ENCODE assay signal across 1 cellular context in the genomic region with DNA sequence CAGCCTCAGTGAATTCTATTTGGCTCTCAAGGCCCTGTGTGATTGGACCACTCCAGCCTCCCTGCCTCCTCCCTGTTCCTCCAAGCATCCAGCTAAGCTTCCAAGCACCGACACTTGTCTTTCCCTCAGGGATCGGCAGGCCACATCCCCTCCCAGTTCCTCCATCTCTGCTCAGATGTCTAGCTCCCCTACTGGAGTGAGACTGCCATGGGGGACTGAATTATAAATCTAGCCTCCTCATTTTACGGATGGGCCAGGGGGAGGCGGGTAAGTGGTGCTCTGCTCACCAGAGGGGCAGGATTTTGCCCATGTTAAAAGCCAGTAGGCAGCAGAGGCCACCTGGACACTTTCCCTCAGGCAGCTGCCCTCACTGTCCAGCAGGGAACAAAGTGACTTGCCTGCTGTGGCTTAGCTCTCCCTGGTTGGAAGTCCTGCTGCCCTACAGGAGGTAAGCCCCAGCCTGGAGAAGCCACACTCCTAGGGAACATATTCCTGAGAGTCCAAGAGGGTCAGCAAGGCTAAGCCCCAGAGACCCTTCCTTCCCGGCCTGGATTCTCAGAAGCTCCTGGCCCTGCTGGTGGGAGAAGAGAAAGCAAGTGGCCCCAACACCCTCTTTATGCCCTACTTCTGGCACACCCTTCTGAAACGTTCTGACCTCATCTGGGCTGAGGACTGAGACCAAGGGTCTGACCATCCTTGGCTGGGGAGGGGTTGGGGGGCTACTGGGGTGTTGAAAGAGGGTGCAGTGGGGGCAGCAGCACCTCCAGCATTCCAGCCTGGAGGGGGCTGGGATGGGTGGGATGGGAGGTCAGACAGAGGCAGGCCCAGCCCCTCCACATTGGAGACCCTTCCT.
TF ChIP-seq lines count a peak whose summit lies in the region.

No MANE protein-coding gene starts in this region.

TF ChIP-seq in WTC11, 78 proteins besides CTCF, POLR2A, EP300 and RAD21 (continued from another document):
- TF ChIP-seq, protein P1, sequence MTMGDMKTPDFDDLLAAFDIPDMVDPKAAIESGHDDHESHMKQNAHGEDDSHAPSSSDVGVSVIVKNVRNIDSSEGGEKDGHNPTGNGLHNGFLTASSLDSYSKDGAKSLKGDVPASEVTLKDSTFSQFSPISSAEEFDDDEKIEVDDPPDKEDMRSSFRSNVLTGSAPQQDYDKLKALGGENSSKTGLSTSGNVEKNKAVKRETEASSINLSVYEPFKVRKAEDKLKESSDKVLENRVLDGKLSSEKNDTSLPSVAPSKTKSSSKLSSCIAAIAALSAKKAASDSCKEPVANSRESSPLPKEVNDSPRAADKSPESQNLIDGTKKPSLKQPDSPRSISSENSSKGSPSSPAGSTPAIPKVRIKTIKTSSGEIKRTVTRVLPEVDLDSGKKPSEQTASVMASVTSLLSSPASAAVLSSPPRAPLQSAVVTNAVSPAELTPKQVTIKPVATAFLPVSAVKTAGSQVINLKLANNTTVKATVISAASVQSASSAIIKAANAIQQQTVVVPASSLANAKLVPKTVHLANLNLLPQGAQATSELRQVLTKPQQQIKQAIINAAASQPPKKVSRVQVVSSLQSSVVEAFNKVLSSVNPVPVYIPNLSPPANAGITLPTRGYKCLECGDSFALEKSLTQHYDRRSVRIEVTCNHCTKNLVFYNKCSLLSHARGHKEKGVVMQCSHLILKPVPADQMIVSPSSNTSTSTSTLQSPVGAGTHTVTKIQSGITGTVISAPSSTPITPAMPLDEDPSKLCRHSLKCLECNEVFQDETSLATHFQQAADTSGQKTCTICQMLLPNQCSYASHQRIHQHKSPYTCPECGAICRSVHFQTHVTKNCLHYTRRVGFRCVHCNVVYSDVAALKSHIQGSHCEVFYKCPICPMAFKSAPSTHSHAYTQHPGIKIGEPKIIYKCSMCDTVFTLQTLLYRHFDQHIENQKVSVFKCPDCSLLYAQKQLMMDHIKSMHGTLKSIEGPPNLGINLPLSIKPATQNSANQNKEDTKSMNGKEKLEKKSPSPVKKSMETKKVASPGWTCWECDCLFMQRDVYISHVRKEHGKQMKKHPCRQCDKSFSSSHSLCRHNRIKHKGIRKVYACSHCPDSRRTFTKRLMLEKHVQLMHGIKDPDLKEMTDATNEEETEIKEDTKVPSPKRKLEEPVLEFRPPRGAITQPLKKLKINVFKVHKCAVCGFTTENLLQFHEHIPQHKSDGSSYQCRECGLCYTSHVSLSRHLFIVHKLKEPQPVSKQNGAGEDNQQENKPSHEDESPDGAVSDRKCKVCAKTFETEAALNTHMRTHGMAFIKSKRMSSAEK (CRISPR knock-in tag; IDR thresholded peaks at IDR 0.05; ENCODE audit: borderline replicate concordance) = no peak
- TF ChIP-seq FOXJ3 (CRISPR knock-in tag; IDR thresholded peaks at IDR 0.05; ENCODE audit: borderline replicate concordance) (no peak), MYBL2 (CRISPR knock-in tag; IDR thresholded peaks at IDR 0.05) (no peak), SOX15 (CRISPR knock-in tag; IDR thresholded peaks at IDR 0.05) (no peak), JUN (CRISPR knock-in tag; IDR thresholded peaks at IDR 0.05) (no peak), ZBTB21 (CRISPR knock-in tag; IDR thresholded peaks at IDR 0.05; ENCODE audit: borderline replicate concordance) (no peak), TCF7 (CRISPR knock-in tag; IDR thresholded peaks at IDR 0.05; ENCODE audit: low read depth) (no peak), PRRX2 (CRISPR knock-in tag; IDR thresholded peaks at IDR 0.05) (no peak), HMGA2 (CRISPR knock-in tag; IDR thresholded peaks at IDR 0.05) (no peak)
- TF ChIP-seq, protein P2, sequence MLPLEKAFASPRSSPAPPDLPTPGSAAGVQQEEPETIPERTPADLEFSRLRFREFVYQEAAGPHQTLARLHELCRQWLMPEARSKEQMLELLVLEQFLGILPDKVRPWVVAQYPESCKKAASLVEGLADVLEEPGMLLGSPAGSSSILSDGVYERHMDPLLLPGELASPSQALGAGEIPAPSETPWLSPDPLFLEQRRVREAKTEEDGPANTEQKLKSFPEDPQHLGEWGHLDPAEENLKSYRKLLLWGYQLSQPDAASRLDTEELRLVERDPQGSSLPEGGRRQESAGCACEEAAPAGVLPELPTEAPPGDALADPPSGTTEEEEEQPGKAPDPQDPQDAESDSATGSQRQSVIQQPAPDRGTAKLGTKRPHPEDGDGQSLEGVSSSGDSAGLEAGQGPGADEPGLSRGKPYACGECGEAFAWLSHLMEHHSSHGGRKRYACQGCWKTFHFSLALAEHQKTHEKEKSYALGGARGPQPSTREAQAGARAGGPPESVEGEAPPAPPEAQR (CRISPR knock-in tag; IDR thresholded peaks at IDR 0.05) = no peak
- TF ChIP-seq, protein P3, sequence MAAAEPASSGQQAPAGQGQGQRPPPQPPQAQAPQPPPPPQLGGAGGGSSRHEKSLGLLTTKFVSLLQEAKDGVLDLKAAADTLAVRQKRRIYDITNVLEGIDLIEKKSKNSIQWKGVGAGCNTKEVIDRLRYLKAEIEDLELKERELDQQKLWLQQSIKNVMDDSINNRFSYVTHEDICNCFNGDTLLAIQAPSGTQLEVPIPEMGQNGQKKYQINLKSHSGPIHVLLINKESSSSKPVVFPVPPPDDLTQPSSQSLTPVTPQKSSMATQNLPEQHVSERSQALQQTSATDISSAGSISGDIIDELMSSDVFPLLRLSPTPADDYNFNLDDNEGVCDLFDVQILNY (CRISPR knock-in tag; IDR thresholded peaks at IDR 0.05) = no peak
- TF ChIP-seq, protein P4, sequence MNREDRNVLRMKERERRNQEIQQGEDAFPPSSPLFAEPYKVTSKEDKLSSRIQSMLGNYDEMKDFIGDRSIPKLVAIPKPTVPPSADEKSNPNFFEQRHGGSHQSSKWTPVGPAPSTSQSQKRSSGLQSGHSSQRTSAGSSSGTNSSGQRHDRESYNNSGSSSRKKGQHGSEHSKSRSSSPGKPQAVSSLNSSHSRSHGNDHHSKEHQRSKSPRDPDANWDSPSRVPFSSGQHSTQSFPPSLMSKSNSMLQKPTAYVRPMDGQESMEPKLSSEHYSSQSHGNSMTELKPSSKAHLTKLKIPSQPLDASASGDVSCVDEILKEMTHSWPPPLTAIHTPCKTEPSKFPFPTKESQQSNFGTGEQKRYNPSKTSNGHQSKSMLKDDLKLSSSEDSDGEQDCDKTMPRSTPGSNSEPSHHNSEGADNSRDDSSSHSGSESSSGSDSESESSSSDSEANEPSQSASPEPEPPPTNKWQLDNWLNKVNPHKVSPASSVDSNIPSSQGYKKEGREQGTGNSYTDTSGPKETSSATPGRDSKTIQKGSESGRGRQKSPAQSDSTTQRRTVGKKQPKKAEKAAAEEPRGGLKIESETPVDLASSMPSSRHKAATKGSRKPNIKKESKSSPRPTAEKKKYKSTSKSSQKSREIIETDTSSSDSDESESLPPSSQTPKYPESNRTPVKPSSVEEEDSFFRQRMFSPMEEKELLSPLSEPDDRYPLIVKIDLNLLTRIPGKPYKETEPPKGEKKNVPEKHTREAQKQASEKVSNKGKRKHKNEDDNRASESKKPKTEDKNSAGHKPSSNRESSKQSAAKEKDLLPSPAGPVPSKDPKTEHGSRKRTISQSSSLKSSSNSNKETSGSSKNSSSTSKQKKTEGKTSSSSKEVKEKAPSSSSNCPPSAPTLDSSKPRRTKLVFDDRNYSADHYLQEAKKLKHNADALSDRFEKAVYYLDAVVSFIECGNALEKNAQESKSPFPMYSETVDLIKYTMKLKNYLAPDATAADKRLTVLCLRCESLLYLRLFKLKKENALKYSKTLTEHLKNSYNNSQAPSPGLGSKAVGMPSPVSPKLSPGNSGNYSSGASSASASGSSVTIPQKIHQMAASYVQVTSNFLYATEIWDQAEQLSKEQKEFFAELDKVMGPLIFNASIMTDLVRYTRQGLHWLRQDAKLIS (CRISPR knock-in tag; IDR thresholded peaks at IDR 0.05; ENCODE audit: borderline replicate concordance) = no peak
- TF ChIP-seq, protein P5, sequence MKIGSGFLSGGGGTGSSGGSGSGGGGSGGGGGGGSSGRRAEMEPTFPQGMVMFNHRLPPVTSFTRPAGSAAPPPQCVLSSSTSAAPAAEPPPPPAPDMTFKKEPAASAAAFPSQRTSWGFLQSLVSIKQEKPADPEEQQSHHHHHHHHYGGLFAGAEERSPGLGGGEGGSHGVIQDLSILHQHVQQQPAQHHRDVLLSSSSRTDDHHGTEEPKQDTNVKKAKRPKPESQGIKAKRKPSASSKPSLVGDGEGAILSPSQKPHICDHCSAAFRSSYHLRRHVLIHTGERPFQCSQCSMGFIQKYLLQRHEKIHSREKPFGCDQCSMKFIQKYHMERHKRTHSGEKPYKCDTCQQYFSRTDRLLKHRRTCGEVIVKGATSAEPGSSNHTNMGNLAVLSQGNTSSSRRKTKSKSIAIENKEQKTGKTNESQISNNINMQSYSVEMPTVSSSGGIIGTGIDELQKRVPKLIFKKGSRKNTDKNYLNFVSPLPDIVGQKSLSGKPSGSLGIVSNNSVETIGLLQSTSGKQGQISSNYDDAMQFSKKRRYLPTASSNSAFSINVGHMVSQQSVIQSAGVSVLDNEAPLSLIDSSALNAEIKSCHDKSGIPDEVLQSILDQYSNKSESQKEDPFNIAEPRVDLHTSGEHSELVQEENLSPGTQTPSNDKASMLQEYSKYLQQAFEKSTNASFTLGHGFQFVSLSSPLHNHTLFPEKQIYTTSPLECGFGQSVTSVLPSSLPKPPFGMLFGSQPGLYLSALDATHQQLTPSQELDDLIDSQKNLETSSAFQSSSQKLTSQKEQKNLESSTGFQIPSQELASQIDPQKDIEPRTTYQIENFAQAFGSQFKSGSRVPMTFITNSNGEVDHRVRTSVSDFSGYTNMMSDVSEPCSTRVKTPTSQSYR (CRISPR knock-in tag; IDR thresholded peaks at IDR 0.05) = no peak
- TF ChIP-seq, protein P6, sequence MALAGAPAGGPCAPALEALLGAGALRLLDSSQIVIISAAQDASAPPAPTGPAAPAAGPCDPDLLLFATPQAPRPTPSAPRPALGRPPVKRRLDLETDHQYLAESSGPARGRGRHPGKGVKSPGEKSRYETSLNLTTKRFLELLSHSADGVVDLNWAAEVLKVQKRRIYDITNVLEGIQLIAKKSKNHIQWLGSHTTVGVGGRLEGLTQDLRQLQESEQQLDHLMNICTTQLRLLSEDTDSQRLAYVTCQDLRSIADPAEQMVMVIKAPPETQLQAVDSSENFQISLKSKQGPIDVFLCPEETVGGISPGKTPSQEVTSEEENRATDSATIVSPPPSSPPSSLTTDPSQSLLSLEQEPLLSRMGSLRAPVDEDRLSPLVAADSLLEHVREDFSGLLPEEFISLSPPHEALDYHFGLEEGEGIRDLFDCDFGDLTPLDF (CRISPR knock-in tag; IDR thresholded peaks at IDR 0.05) = no peak
